ENCODE assay signal across 16 cellular contexts in genomic region chr9:121447341-121447834, GRCh38.
DNase-seq lines count a peak whose midpoint lies in the region; ATAC-seq lines count a peak whose summit lies in the region.
"Had no signal": no experiment of that assay in that cellular context is flagged by ENCODE, and none has a peak within 500 bp of the region (broad histone marks: within the 10 kb centered on the region; RNA-seq: fewer than 3 reads in every experiment).

No MANE protein-coding gene starts in this region.

- no peak for ATAC-seq in HG02798 (IDR thresholded peaks at IDR 0.05; ENCODE audit: poor library complexity, unreplicated experiment)
- ATAC-seq: Right ventricle myocardium inferior; stimulated activated effector memory CD8-positive, alpha-beta T cell treated with anti-CD3 and anti-CD28 coated beads, Interleukin-12 subunit alpha, Interleukin-12 subunit beta, amount 100 ng/mL, for 72 hours had no signal

- DNase-seq in AG08395 (ENCODE audit: low spot score) = peak; percentile 78
- DNase-seq in HCEC 1CT = peak; percentile 51
- DNase-seq in SW480 (ENCODE audit: low spot score) = peak; percentile 73
- DNase-seq in glomerular visceral epithelial cell (ENCODE audit: extremely low spot score) = peak; percentile 80
- no peak for DNase-seq in NK-92 (lab: John Stamatoyannopoulos, UW; ENCODE audit: unreplicated experiment)
- no peak for DNase-seq in NCI-H526 treated with DMSO at 0.1 percent for 48 hours (lab: John Stamatoyannopoulos, UW)
- no peak for DNase-seq in OCI-M2 (lab: John Stamatoyannopoulos, UW; ENCODE audit: unreplicated experiment)
- DNase-seq: CD4-positive, alpha-beta T cell; effector CD4-positive, alpha-beta T cell; head of caudate nucleus; NCI-H526; occipital lobe; stimulated activated CD4-positive, alpha-beta T cell treated with anti-CD3 and anti-CD28 coated beads, Interleukin-2, amount 100 ng/mL, for 24 hours had no signal

Comparison
In these comparisons a context has a peak if more than half of its experiments do, and no peak if none do; other contexts are left out.
1. DNase-seq: peak in AG08395 (single experiment), HCEC 1CT (single experiment), SW480 (single experiment) and glomerular visceral epithelial cell (single experiment); none in NK-92 (single experiment), NCI-H526 treated with DMSO at 0.1 percent for 48 hours (single experiment) and OCI-M2 (single experiment).